ENCODE assay signal across 19 cellular contexts in the genomic region with DNA sequence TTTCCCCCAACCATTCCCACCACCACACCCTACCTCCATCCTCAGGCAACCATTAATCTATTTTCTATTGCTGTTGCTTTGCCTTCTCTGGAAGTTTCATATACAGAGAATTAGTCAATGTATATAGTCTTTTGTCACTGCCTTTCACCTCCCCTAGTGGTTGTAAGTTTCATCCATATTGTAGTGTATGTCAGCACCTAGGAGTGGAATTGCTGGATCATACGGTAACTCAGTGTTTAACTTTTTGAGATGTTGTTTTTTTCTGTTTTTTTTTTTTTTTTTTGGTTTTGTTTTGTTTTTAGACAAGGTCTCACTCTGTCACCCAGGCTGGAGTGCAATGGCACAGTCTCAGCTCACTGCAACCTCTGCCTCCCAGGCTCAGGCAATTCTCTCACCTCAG. TPM values are rescaled to one million over a fixed set of nuclear protein-coding genes. Genes with fewer than 3 reads are reported as not detected.
DNase-seq lines count a peak whose midpoint lies in the region; ATAC-seq, FAIRE-seq and TF ChIP-seq lines count a peak whose summit lies in the region.
"Had no signal": no experiment of that assay in that cellular context is flagged by ENCODE, and none has a peak within 500 bp of the region (broad histone marks: within the 10 kb centered on the region; RNA-seq: fewer than 3 reads in every experiment).

No MANE protein-coding gene starts in this region.

- no peaks in the 10 kb centered on the region for H3K9me1 ChIP-seq in K562 (ENCODE audit: control insufficient read depth, insufficient read depth, low read length)

- no peak overlapping the region for H2AK5ac ChIP-seq in trophoblast cell (ENCODE audit: low read length)

- in situ Hi-C loops in HepG2 (cut with HindIII; ENCODE audit: extremely low pct_ligation_motif_present, low pct_unique_long_range_greater_than_20kb) (no loop called here), K562 (cut with MboI) (no loop called here), gastrocnemius medialis (cut with MboI; ENCODE audit: low sequenced_read_pairs in 4 of 4) (no loop called here), mammary epithelial cell (cut with MboI; ENCODE audit: low sequenced_read_pairs in 2 of 2) (no loop called here)

- H2BK5ac ChIP-seq in trophoblast cell (ENCODE audit: low read depth, low read length, poor library complexity) = no peak overlapping the region

- no peak overlapping the region for H3K4ac ChIP-seq in trophoblast cell (ENCODE audit: low read depth, low read length)

- H2AFZ ChIP-seq in HepG2 (ENCODE audit: low read length) (no peak overlapping the region), K562 (ENCODE audit: low read depth, low read length) (no peak overlapping the region), mammary epithelial cell (ENCODE audit: low read depth, low read length) (no peak overlapping the region), trophoblast cell (ENCODE audit: insufficient read depth, low read length, poor library complexity) (no peak overlapping the region)
- H2AFZ ChIP-seq: PC-9 had no signal

- no peaks in the 10 kb centered on the region for H4K20me1 ChIP-seq in HepG2 (ENCODE audit: insufficient read depth, low read length)
- H4K20me1 ChIP-seq in K562 (replicated peaks; ENCODE audit: control insufficient read depth, insufficient read depth, low read length) = no peaks in the 10 kb centered on the region
- H4K20me1 ChIP-seq in mammary epithelial cell (ENCODE audit: insufficient read depth, low read length) = no peaks in the 10 kb centered on the region

- CTCF ChIA-PET in HepG2 (lab: Yijun Ruan, JAX; ENCODE audit: low intra/inter-chr PET ratio, low total read pairs) (no interaction called here), K562 (lab: Yijun Ruan, JAX; ENCODE audit: low intra/inter-chr PET ratio) (no interaction called here), mammary epithelial cell (lab: Charles Lee; ENCODE audit: low non-redundant PET) (no interaction called here)

- no peak overlapping the region for H2BK120ac ChIP-seq in trophoblast cell (ENCODE audit: insufficient read depth, low read length, poor library complexity)

- H3K27me3 ChIP-seq in HepG2 (ENCODE audit: control insufficient read depth in 1 of 2, insufficient read depth in 2 of 2, low read length in 2 of 2) = no peaks in the 10 kb centered on the region
- no peaks in the 10 kb centered on the region for H3K27me3 ChIP-seq in right lobe of liver
- no peaks in the 10 kb centered on the region for H3K27me3 ChIP-seq in K562 (ENCODE audit: control insufficient read depth in 2 of 2, insufficient read depth in 2 of 2, low read length in 2 of 2)
- no peaks in the 10 kb centered on the region for H3K27me3 ChIP-seq in gastrocnemius medialis
- H3K27me3 ChIP-seq in mammary epithelial cell (ENCODE audit: insufficient read depth, low read length) = no peaks in the 10 kb centered on the region
- H3K27me3 ChIP-seq in trophoblast cell (ENCODE audit: insufficient read depth, low read length) = no peaks in the 10 kb centered on the region
- H3K27me3 ChIP-seq: BLaER1 had no signal

- H3K4me2 ChIP-seq in HepG2 (ENCODE audit: low read depth, low read length) (no peak overlapping the region), K562 (ENCODE audit: insufficient read depth, low read length) (no peak overlapping the region), mammary epithelial cell (ENCODE audit: insufficient read depth, low read depth, low read length) (no peak overlapping the region), trophoblast cell (ENCODE audit: low read length) (no peak overlapping the region)
- H3K4me2 ChIP-seq: BLaER1, PC-9 had no signal

- no peak overlapping the region for H3K27ac ChIP-seq in HepG2 (ENCODE audit: extremely low read length, insufficient read depth, low read length)
- H3K27ac ChIP-seq in right lobe of liver = no peak overlapping the region
- H3K27ac ChIP-seq in K562 (ENCODE audit: extremely low read depth, low read depth, low read length) = no peak overlapping the region
- H3K27ac ChIP-seq in gastrocnemius medialis = peak overlapping the region; percentile 90 to 95 (median 94)
- H3K27ac ChIP-seq in mammary epithelial cell (ENCODE audit: insufficient read depth, low read depth, low read length) = no peak overlapping the region
- H3K27ac ChIP-seq in trophoblast cell (ENCODE audit: low read depth, low read length) = no peak overlapping the region
- H3K27ac ChIP-seq: BLaER1, PC-9, RWPE1 had no signal

- TF ChIP-seq EP300 in HepG2 (IDR thresholded peaks at IDR 0.05; ENCODE audit: low read depth in 2 of 2, low read length in 2 of 2) (no peak), HepG2 (CRISPR knock-in tag; IDR thresholded peaks at IDR 0.05; ENCODE audit: borderline replicate concordance) (no peak), K562 (IDR thresholded peaks at IDR 0.05; ENCODE audit: low read length) (no peak)

- H3K9ac ChIP-seq in HepG2 (ENCODE audit: insufficient read depth, low read depth, low read length) (no peak overlapping the region), K562 (ENCODE audit: insufficient read depth in 1 of 2, low read depth in 2 of 2, low read length in 2 of 2) (no peak overlapping the region), mammary epithelial cell (ENCODE audit: insufficient read depth, low read length) (no peak overlapping the region), trophoblast cell (ENCODE audit: low read length) (no peak overlapping the region)
- H3K9ac ChIP-seq: BLaER1 had no signal

- no peak overlapping the region for H2BK12ac ChIP-seq in trophoblast cell (ENCODE audit: low read length)

- BruUV-seq in HepG2 (replicated peaks; lab: Mats Ljungman, UMichigan) (no TSS peak), K562 (replicated peaks; lab: Mats Ljungman, UMichigan) (no TSS peak), mammary epithelial cell (replicated peaks; lab: Mats Ljungman, UMichigan) (no TSS peak)

- 97% methylated on average over 1 of the region's 1 CpG for WGBS in HepG2 (ENCODE audit: low lambda C conversion rate)
- 75% methylated on average over 1 of the region's 1 CpG for WGBS in right lobe of liver (ENCODE audit: insufficient coverage, low coverage, low lambda C conversion rate, missing lambda C conversion rate)
- WGBS in K562 (ENCODE audit: insufficient coverage, low coverage, missing lambda C conversion rate) = 89% methylated on average over 1 of the region's 1 CpG
- WGBS in mammary epithelial cell (ENCODE audit: low coverage, missing lambda C conversion rate) = 91% methylated on average over 1 of the region's 1 CpG
- no CpG with 5 or more reads among the region's 1 CpG for WGBS in trophoblast cell (ENCODE audit: extremely low coverage, insufficient coverage, insufficient read length)

- H3K9me3 ChIP-seq in HepG2 (ENCODE audit: low read length) (no peaks in the 10 kb centered on the region), right lobe of liver (no peaks in the 10 kb centered on the region), K562 (replicated peaks; ENCODE audit: control insufficient read depth, insufficient read depth, low read depth, low read length) (no peaks in the 10 kb centered on the region), gastrocnemius medialis (no peaks in the 10 kb centered on the region), mammary epithelial cell (replicated peaks; ENCODE audit: insufficient read depth, low read length) (no peaks in the 10 kb centered on the region), trophoblast cell (ENCODE audit: insufficient read depth, low read depth, low read length) (peaks cover 1% of the 10 kb centered on the region)
- H3K9me3 ChIP-seq: BLaER1 had no signal

- H3K79me2 ChIP-seq in HepG2 (ENCODE audit: insufficient read depth, low read length) = peaks cover 9% of the 10 kb centered on the region
- peaks cover 51% of the 10 kb centered on the region for H3K79me2 ChIP-seq in K562 (ENCODE audit: control insufficient read depth, insufficient read depth, low read length)
- peaks cover 59% of the 10 kb centered on the region for H3K79me2 ChIP-seq in mammary epithelial cell (ENCODE audit: insufficient read depth, low read length)
- H3K79me2 ChIP-seq in trophoblast cell (ENCODE audit: control insufficient read depth, insufficient read depth, low read length, poor library complexity) = no peaks in the 10 kb centered on the region

- H4K12ac ChIP-seq in trophoblast cell (ENCODE audit: low read depth, low read length) = no peak overlapping the region

- no peak for TF ChIP-seq CTCF in HepG2 (CRISPR knock-in tag; IDR thresholded peaks at IDR 0.05)
- no peak for TF ChIP-seq CTCF in right lobe of liver (IDR thresholded peaks at IDR 0.05)
- no peak for TF ChIP-seq CTCF in K562 (IDR thresholded peaks at IDR 0.05 in 2 of 3, conservative IDR thresholded peaks at IDR 0.05 in 1 of 3; ENCODE audit: insufficient read depth in 2 of 3, low read depth in 1 of 3, low read length in 3 of 3)
- no peak for TF ChIP-seq CTCF in gastrocnemius medialis (IDR thresholded peaks at IDR 0.05 in 4 of 5, conservative IDR thresholded peaks at IDR 0.05 in 1 of 5)
- no peak for TF ChIP-seq CTCF in mammary epithelial cell (conservative IDR thresholded peaks at IDR 0.05 in 1 of 2, IDR thresholded peaks at IDR 0.05 in 1 of 2; ENCODE audit: extremely low read depth in 1 of 2, insufficient read depth in 1 of 2, low read depth in 1 of 2, low read length in 2 of 2)

- H4K8ac ChIP-seq in trophoblast cell (ENCODE audit: low read depth, low read length) = no peak overlapping the region

- TF ChIP-seq RAD21 in HepG2 (CRISPR knock-in tag; IDR thresholded peaks at IDR 0.05) (no peak), K562 (CRISPR knock-in tag; conservative IDR thresholded peaks at IDR 0.05 in 1 of 2, IDR thresholded peaks at IDR 0.05 in 1 of 2) (no peak)

- H3K14ac ChIP-seq in trophoblast cell (ENCODE audit: low read length) = no peak overlapping the region

- TF ChIP-seq POLR2A in HepG2 (IDR thresholded peaks at IDR 0.05; ENCODE audit: insufficient read depth in 1 of 2, low read depth in 2 of 2, low read length in 2 of 2) (no peak), right lobe of liver (IDR thresholded peaks at IDR 0.05) (no peak), K562 (conservative IDR thresholded peaks at IDR 0.05) (no peak), gastrocnemius medialis (IDR thresholded peaks at IDR 0.05) (no peak)

- peaks cover 20% of the 10 kb centered on the region for H3K4me1 ChIP-seq in HepG2 (ENCODE audit: insufficient read depth, low read length)
- H3K4me1 ChIP-seq in right lobe of liver = peaks cover 0 to 16% (median 3%) of the 10 kb centered on the region in 4 donors
- H3K4me1 ChIP-seq in K562 (replicated peaks in 1 of 2; ENCODE audit: control insufficient read depth in 2 of 2, insufficient read depth in 2 of 2, low read length in 2 of 2) = peaks cover 5 to 15% of the 10 kb centered on the region in 2 experiments; a peak in 4 of 5 replicates
- peaks cover 47 to 51% of the 10 kb centered on the region in 2 donors for H3K4me1 ChIP-seq in gastrocnemius medialis
- no peaks in the 10 kb centered on the region for H3K4me1 ChIP-seq in mammary epithelial cell (ENCODE audit: insufficient read depth, low read length)
- H3K4me1 ChIP-seq in trophoblast cell (ENCODE audit: control insufficient read depth in 1 of 2, insufficient read depth in 2 of 2, low read length in 2 of 2) = no peaks in the 10 kb centered on the region

- dilution Hi-C loops in mammary epithelial cell (cut with HindIII; ENCODE audit: low sequenced_read_pairs) = no loop called here

- ATAC-seq in HepG2 (peak; percentile 31; the same call in 1 of the 3 replicates), right lobe of liver (no peak), K562 (peak; percentile 47; the same call in 2 of the 3 replicates), gastrocnemius medialis (no peak)

- no peak for DNase-seq in HepG2 (ENCODE audit: low spot score)
- DNase-seq in right lobe of liver = no peak
- DNase-seq in K562 (ENCODE audit: extremely low read depth in 1 of 4, low spot score in 3 of 4) = no peak
- no peak for DNase-seq in gastrocnemius medialis
- no peak for DNase-seq in COLO829 (ENCODE audit: low spot score)
- DNase-seq in mammary epithelial cell = no peak
- DNase-seq in trophoblast cell = no peak
- DNase-seq: CD4-positive, alpha-beta memory T cell; NCI-H1417 treated with DMSO at 0.1 percent for 48 hours; NCI-H187 treated with DMSO at 0.1 percent for 48 hours; NCI-H226; NCI-H524; NCI-H82; PC-9 had no signal

- no peaks in the 10 kb centered on the region for H3K79me1 ChIP-seq in trophoblast cell (ENCODE audit: low read length)

- no peak overlapping the region for H3K23ac ChIP-seq in trophoblast cell (ENCODE audit: low read length)

- H4K91ac ChIP-seq in trophoblast cell (ENCODE audit: low read depth, low read length) = no peak overlapping the region

- POLR2A ChIA-PET in HepG2 (lab: Yijun Ruan, JAX) (no interaction called here), K562 (lab: Yijun Ruan, JAX) (interaction anchor here (1.3 kb wide), 1 partner anchor 9 kb away, joined by 3 read pairs; no protein-coding TSS in a partner anchor)

- H3K18ac ChIP-seq in trophoblast cell (ENCODE audit: low read length) = no peak overlapping the region

- peaks cover 19 to 31% of the 10 kb centered on the region in 2 experiments; a peak in 4 of 5 replicates for H3K36me3 ChIP-seq in HepG2 (replicated peaks in 1 of 2; ENCODE audit: control insufficient read depth in 1 of 2, insufficient read depth in 2 of 2, low read length in 2 of 2)
- peaks cover 0 to 7% (median 0%) of the 10 kb centered on the region in 4 donors for H3K36me3 ChIP-seq in right lobe of liver
- H3K36me3 ChIP-seq in K562 (ENCODE audit: control insufficient read depth, insufficient read depth, low read length) = peaks cover 47% of the 10 kb centered on the region; the same call in 2 of the 3 replicates
- peaks cover 0 to 6% of the 10 kb centered on the region in 2 donors for H3K36me3 ChIP-seq in gastrocnemius medialis
- peaks cover 2% of the 10 kb centered on the region for H3K36me3 ChIP-seq in mammary epithelial cell (ENCODE audit: insufficient read depth, low read length)
- no peaks in the 10 kb centered on the region for H3K36me3 ChIP-seq in trophoblast cell (ENCODE audit: control insufficient read depth in 1 of 2, insufficient read depth in 2 of 2, low read length in 2 of 2)

- intact Hi-C loops in HepG2 (cut with micrococcal nuclease; ENCODE audit: unreplicated experiment) (no loop called here), right lobe of liver (cut with DNase I) (no loop called here), K562 (cut with micrococcal nuclease) (no loop called here), gastrocnemius medialis (cut with DNase I; ENCODE audit: low total_unique reads) (no loop called here), mammary epithelial cell (cut with micrococcal nuclease) (no loop called here)

- FAIRE-seq in HepG2 (lab: Jason Lieb, UNC) (no peak), K562 (lab: Jason Lieb, UNC) (no peak)
- FAIRE-seq: GM12891, GM19239, H54 had no signal

- H3K4me3 ChIP-seq in HepG2 (replicated peaks in 1 of 3; ENCODE audit: insufficient read depth in 1 of 3, low read depth in 2 of 3, low read length in 3 of 3) = no peak overlapping the region
- H3K4me3 ChIP-seq in right lobe of liver = no peak overlapping the region
- H3K4me3 ChIP-seq in K562 = no peak overlapping the region
- no peak overlapping the region for H3K4me3 ChIP-seq in gastrocnemius medialis
- H3K4me3 ChIP-seq in mammary epithelial cell (replicated peaks in 1 of 3; ENCODE audit: insufficient read depth in 1 of 3, low read depth in 2 of 3, low read length in 3 of 3) = no peak overlapping the region
- H3K4me3 ChIP-seq in trophoblast cell (ENCODE audit: low read depth, low read length) = no peak overlapping the region
- H3K4me3 ChIP-seq: BLaER1, PC-9 had no signal

RNA-seq across cellular contexts. Expression of gene EEF2K, which starts 16.9 kb away (rescaled TPM):
- total RNA-seq in HepG2 (2016; rRNA removed; fragmentation: Illumina TruSeq; extraction: Trizol) (14.3 and 23.8 TPM in 2 replicates), right lobe of liver (10 to 100 TPM in 5 of 6 experiments, 1 to 10 TPM in 1; 10.0 to 17.5 (median 11.5) TPM), K562 (2014; rRNA removed) (13.1 and 14.8 TPM in 2 replicates), K562 (2014; rRNA removed; fragmentation: Illumina TruSeq; extraction: Trizol) (14.6 and 18.3 TPM in 2 replicates), K562 (2015; rRNA removed; fragmentation: Illumina TruSeq; extraction: Trizol) (12.1 and 12.9 TPM in 2 replicates), K562 (2021) (33.7 and 35.2 TPM in 2 replicates), gastrocnemius medialis (10 to 100 TPM; 18.7 to 39.9 (median 21.2) TPM), mammary epithelial cell (10 to 100 TPM; 16.0 to 22.8 TPM)
- 3.2 and 3.4 TPM in 2 replicates for total RNA-seq in HepG2 (2016; cell fraction: cytosol; rRNA removed; fragmentation: Illumina TruSeq; extraction: Trizol; ENCODE audit: low read depth)
- total RNA-seq in HepG2 (2016; cell fraction: insoluble cytoplasmic fraction; rRNA removed; fragmentation: Illumina TruSeq; extraction: Trizol) = 12.5 and 22.8 TPM in 2 replicates
- total RNA-seq in HepG2 (2016; cell fraction: membrane; rRNA removed; fragmentation: Illumina TruSeq; extraction: Trizol) = 8.3 and 8.6 TPM in 2 replicates
- total RNA-seq in HepG2 (2016; cell fraction: nucleus; rRNA removed; fragmentation: Illumina TruSeq; extraction: Trizol) = 20.0 and 25.8 TPM in 2 replicates
- polyA plus RNA-seq in HepG2 (2011; rRNA removed) (20.0 and 22.0 TPM in 2 replicates), K562 (2011; rRNA removed) (12.2 and 13.7 TPM in 2 replicates), K562 (2014; fragmentation: Illumina TruSeq; extraction: Trizol) (23.0 and 26.3 TPM in 2 replicates), K562 (2014; fragmentation: Nextera tagmentation; extraction: Ambion mirVana) (1 to 10 TPM; 3.0 to 3.4 TPM), K562 (2014; rRNA removed) (11.3 and 15.3 TPM in 2 replicates), mammary epithelial cell (16.3 TPM)
- 7.4 and 8.9 TPM in 2 replicates for polyA plus RNA-seq in HepG2 (2011; cell fraction: cytosol; rRNA removed)
- 47.8 and 56.1 TPM in 2 replicates for polyA plus RNA-seq in HepG2 (2011; cell fraction: nucleus; rRNA removed)
- polyA plus RNA-seq in HepG2 (2012) = 11.0 and 12.1 TPM in 2 replicates
- polyA plus RNA-seq in HepG2 (2016; cell fraction: cytosol; fragmentation: Illumina TruSeq; extraction: Trizol; ENCODE audit: low read depth) = 1.1 and 1.2 TPM in 2 replicates
- polyA plus RNA-seq in HepG2 (2016; cell fraction: insoluble cytoplasmic fraction; fragmentation: Illumina TruSeq; extraction: Trizol; ENCODE audit: low read depth) = 8.7 and 10.9 TPM in 2 replicates
- 2.6 and 3.0 TPM in 2 replicates for polyA plus RNA-seq in HepG2 (2016; cell fraction: membrane; fragmentation: Illumina TruSeq; extraction: Trizol; ENCODE audit: low read depth)
- 33.2 and 35.2 TPM in 2 replicates for polyA plus RNA-seq in HepG2 (2016; cell fraction: nucleus; fragmentation: Illumina TruSeq; extraction: Trizol; ENCODE audit: insufficient read depth, low read depth)
- 52.0 and 57.8 TPM in 2 replicates for polyA minus RNA-seq in HepG2 (2011; rRNA and poly(A)+ RNA removed; ENCODE audit: low replicate concordance)
- polyA minus RNA-seq in HepG2 (2011; cell fraction: cytosol; rRNA and poly(A)+ RNA removed) = 14.7 and 15.5 TPM in 2 replicates
- 23.9 and 25.6 TPM in 2 replicates for polyA minus RNA-seq in HepG2 (2011; cell fraction: nucleus; rRNA and poly(A)+ RNA removed)
- 80.4 and 136 TPM in 2 replicates for total RNA-seq in K562 (2011; cell fraction: chromatin; rRNA removed; ENCODE audit: low replicate concordance)
- 75.0 and 81.5 TPM in 2 replicates for total RNA-seq in K562 (2011; cell fraction: nucleolus; rRNA removed)
- 92.4 and 163 TPM in 2 replicates for total RNA-seq in K562 (2011; cell fraction: nucleoplasm; rRNA removed)
- polyA plus RNA-seq in K562 (2011; cell fraction: cytosol; rRNA removed) = 20.2 and 20.3 TPM in 2 replicates
- 32.2 and 38.1 TPM in 2 replicates for polyA plus RNA-seq in K562 (2011; cell fraction: nucleus; rRNA removed)
- 10.6 and 18.8 TPM in 2 replicates for polyA plus RNA-seq in K562 (2012)
- polyA minus RNA-seq in K562 (2011; rRNA and poly(A)+ RNA removed) = 29.6 and 31.7 TPM in 2 replicates
- polyA minus RNA-seq in K562 (2011; cell fraction: cytosol; rRNA and poly(A)+ RNA removed) = 28.4 and 40.3 TPM in 2 replicates
- polyA minus RNA-seq in K562 (2011; cell fraction: nucleus; rRNA and poly(A)+ RNA removed) = 12.3 and 15.8 TPM in 2 replicates
- 27.0 TPM for polyA minus RNA-seq in mammary epithelial cell
- polyA plus RNA-seq in trophoblast cell (2013) = 6.4 and 6.7 TPM in 2 replicates

Comparison
In these comparisons a context has a peak if more than half of its experiments do, and no peak if none do; other contexts are left out.
1. ATAC-seq: peak in HepG2 (single experiment) and K562 (single experiment); none in right lobe of liver (0 of 4) and gastrocnemius medialis (0 of 2).
2. H3K27ac ChIP-seq: peak in gastrocnemius medialis (4 of 4); none in HepG2 (single experiment), right lobe of liver (0 of 3), K562 (single experiment), mammary epithelial cell (single experiment) and trophoblast cell (single experiment).
3. Of the 241 proteins assayed by ChIP-seq in both HepG2 and K562: peak only in HepG2: JUNB; only in K562: none; in both: none; in neither: 240.